ENCODE assay signal across 9 cellular contexts in the genomic region with DNA sequence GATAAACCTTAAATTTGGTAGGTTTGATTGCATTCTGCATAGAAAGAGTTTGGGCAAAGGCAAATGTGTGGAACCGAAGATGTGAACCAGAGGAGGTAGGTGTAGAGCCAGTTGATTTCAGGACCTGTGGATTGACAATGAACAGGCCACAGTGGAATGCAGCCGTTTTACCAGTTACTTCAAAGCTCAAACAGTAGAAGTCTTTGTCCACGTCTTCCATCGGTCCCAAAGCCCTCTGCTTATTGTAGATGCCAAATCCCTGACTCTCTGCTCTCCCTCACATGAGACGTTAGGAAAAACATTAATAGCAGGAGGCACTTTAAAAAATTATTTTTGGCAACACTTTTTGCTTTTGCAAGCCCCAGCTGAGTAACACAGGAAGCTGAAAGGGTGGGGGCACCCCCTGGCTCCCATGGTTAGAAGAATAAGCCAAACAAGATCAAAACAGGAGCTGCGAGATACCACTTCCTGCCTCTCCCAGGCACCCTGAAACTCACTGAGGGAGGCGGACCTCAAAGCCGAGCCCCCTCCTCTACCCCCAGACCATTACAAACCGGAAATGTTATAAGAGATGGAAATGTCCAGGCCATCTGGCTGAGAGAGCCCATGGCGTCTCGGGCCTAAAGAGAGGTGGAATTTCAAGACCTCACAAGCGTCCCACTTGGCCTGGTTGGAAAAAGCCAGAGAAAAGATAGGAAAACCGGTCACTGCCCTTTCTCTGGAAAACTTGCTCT. TPM values are rescaled to one million over a fixed set of nuclear protein-coding genes. Genes with fewer than 3 reads are reported as not detected.
DNase-seq lines count a peak whose midpoint lies in the region; ATAC-seq and TF ChIP-seq lines count a peak whose summit lies in the region.
"Had no signal": no experiment of that assay in that cellular context is flagged by ENCODE, and none has a peak within 500 bp of the region (broad histone marks: within the 10 kb centered on the region; RNA-seq: fewer than 3 reads in every experiment).

No MANE protein-coding gene starts in this region.

- H3K27ac ChIP-seq in GM23338 (ENCODE audit: low read depth), result no peak overlapping the region
- peak overlapping the region; percentile 44 for H3K27ac ChIP-seq in urinary bladder (ENCODE audit: low read depth)

- no peaks in the 10 kb centered on the region for H3K27me3 ChIP-seq in GM23338 (ENCODE audit: insufficient read depth)

- no peak overlapping the region for H3K4me3 ChIP-seq in GM23338
- H3K4me3 ChIP-seq in fibroblast of pulmonary artery (replicated peaks; ENCODE audit: low read depth, low read length), result peak overlapping the region; percentile 3
- peak overlapping the region; percentile 20 for H3K4me3 ChIP-seq in urinary bladder (ENCODE audit: low read depth, low read length)

- no peak for ATAC-seq in GM23338
- ATAC-seq: Panc1 had no signal

- 8% methylated on average over 13 of the region's 13 CpGs for WGBS in urinary bladder

- H3K4me2 ChIP-seq in GM23338, result no peak overlapping the region

- no peak overlapping the region; the same call in 2 of the 3 replicates for H3K4me3 Mint-ChIP-seq in GM23338

- TF ChIP-seq CTCF in GM23338 (conservative IDR thresholded peaks at IDR 0.05; ENCODE audit: low read depth in 2 of 2) (no peak), fibroblast of pulmonary artery (IDR thresholded peaks at IDR 0.05; ENCODE audit: low read length, missing control alignments) (no peak)

- H4K20me1 ChIP-seq in GM23338 (replicated peaks; ENCODE audit: insufficient read depth), result no peaks in the 10 kb centered on the region

- no peaks in the 10 kb centered on the region for H3F3A ChIP-seq in GM23338 (replicated peaks; ENCODE audit: low read depth)

- H3K27ac Mint-ChIP-seq in GM23338, result peak overlapping the region; percentile 35; the same call in 1 of the 2 replicates

- H3K4me1 Mint-ChIP-seq in GM23338, result peaks cover 9% of the 10 kb centered on the region

- peak overlapping the region; percentile 63 for H2AFZ ChIP-seq in GM23338

- no peaks in the 10 kb centered on the region for H3K27me3 Mint-ChIP-seq in GM23338 (ENCODE audit: insufficient read depth, low read depth, poor library complexity)

- H3K36me3 ChIP-seq in GM23338 (ENCODE audit: insufficient read depth) (no peaks in the 10 kb centered on the region), urinary bladder (ENCODE audit: insufficient read depth) (no peaks in the 10 kb centered on the region)

- H3K9me3 Mint-ChIP-seq in GM23338, result no peaks in the 10 kb centered on the region

- peak; percentile 85 for DNase-seq in ELR (ENCODE audit: low read depth)
- DNase-seq in GM23338 (ENCODE audit: low spot score), result no peak
- DNase-seq in NAMALWA (ENCODE audit: low spot score), result peak; percentile 27
- peak; percentile 58 for DNase-seq in activated T-cell treated with anti-CD3 and anti-CD28 coated beads for 4 hours
- DNase-seq in fibroblast of pulmonary artery (ENCODE audit: low read depth), result peak; percentile 96
- peak; percentile 55 for DNase-seq in pulmonary artery endothelial cell (ENCODE audit: low read depth, low spot score)
- DNase-seq in DMS153 treated with DMSO at 0.1 percent for 48 hours (lab: John Stamatoyannopoulos, UW; ENCODE audit: unreplicated experiment), result no peak

- H3K36me3 Mint-ChIP-seq in GM23338 (ENCODE audit: low read depth), result no peaks in the 10 kb centered on the region

- no peaks in the 10 kb centered on the region for H3K79me2 ChIP-seq in GM23338 (replicated peaks; ENCODE audit: insufficient read depth)

- H3K4me1 ChIP-seq in GM23338 (ENCODE audit: insufficient read depth), result peaks cover 8% of the 10 kb centered on the region; the same call in 1 of the 2 replicates
- H3K4me1 ChIP-seq in urinary bladder (ENCODE audit: insufficient read depth), result no peaks in the 10 kb centered on the region

- peaks cover 4% of the 10 kb centered on the region; the same call in 1 of the 2 replicates for H3K9me2 ChIP-seq in GM23338 (ENCODE audit: insufficient read depth)

TF ChIP-seq in GM23338, 12 proteins besides CTCF, POLR2A, EP300 and RAD21:
- TF ChIP-seq, protein P1, sequence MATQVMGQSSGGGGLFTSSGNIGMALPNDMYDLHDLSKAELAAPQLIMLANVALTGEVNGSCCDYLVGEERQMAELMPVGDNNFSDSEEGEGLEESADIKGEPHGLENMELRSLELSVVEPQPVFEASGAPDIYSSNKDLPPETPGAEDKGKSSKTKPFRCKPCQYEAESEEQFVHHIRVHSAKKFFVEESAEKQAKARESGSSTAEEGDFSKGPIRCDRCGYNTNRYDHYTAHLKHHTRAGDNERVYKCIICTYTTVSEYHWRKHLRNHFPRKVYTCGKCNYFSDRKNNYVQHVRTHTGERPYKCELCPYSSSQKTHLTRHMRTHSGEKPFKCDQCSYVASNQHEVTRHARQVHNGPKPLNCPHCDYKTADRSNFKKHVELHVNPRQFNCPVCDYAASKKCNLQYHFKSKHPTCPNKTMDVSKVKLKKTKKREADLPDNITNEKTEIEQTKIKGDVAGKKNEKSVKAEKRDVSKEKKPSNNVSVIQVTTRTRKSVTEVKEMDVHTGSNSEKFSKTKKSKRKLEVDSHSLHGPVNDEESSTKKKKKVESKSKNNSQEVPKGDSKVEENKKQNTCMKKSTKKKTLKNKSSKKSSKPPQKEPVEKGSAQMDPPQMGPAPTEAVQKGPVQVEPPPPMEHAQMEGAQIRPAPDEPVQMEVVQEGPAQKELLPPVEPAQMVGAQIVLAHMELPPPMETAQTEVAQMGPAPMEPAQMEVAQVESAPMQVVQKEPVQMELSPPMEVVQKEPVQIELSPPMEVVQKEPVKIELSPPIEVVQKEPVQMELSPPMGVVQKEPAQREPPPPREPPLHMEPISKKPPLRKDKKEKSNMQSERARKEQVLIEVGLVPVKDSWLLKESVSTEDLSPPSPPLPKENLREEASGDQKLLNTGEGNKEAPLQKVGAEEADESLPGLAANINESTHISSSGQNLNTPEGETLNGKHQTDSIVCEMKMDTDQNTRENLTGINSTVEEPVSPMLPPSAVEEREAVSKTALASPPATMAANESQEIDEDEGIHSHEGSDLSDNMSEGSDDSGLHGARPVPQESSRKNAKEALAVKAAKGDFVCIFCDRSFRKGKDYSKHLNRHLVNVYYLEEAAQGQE (IDR thresholded peaks at IDR 0.05; ENCODE audit: unreplicated experiment), result no peak
- TF ChIP-seq, protein P2, sequence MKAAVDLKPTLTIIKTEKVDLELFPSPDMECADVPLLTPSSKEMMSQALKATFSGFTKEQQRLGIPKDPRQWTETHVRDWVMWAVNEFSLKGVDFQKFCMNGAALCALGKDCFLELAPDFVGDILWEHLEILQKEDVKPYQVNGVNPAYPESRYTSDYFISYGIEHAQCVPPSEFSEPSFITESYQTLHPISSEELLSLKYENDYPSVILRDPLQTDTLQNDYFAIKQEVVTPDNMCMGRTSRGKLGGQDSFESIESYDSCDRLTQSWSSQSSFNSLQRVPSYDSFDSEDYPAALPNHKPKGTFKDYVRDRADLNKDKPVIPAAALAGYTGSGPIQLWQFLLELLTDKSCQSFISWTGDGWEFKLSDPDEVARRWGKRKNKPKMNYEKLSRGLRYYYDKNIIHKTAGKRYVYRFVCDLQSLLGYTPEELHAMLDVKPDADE (IDR thresholded peaks at IDR 0.05), result no peak
TF ChIP-seq in GM23338: peak in this region for 0.

RNA-seq across cellular contexts. Expression of a gene that starts 13.5 kb away (rescaled TPM):
- total RNA-seq in GM23338 (2014; rRNA removed; shearing (Covaris generic)), result not detected in 2 replicates
- polyA plus RNA-seq in GM23338 (2016; fragmentation: Nextera tagmentation; extraction: Ambion mirVana) (0.26 TPM in 1 of 2 replicates, not detected in the other), urinary bladder (2.3 TPM)
- total RNA-seq in pulmonary artery endothelial cell (not detected in 2 replicates), urinary bladder (1.4 TPM)

RNA-seq across cellular contexts. Expression of a gene that starts 15.0 kb away (rescaled TPM):
- total RNA-seq in GM23338 (2014; rRNA removed; shearing (Covaris generic)), result 3.9 and 4.6 TPM in 2 replicates
- 2.3 and 2.8 TPM in 2 replicates for polyA plus RNA-seq in GM23338 (2016; fragmentation: Nextera tagmentation; extraction: Ambion mirVana)
- total RNA-seq in pulmonary artery endothelial cell, result 2.7 and 4.0 TPM in 2 replicates
- 3.2 TPM for total RNA-seq in urinary bladder
- 1.4 TPM for polyA plus RNA-seq in urinary bladder

RNA-seq across cellular contexts. Expression of a gene that starts 36.6 kb away (rescaled TPM):
- 9.3 and 11.7 TPM in 2 replicates for total RNA-seq in GM23338 (2014; rRNA removed; shearing (Covaris generic))
- polyA plus RNA-seq in GM23338 (2016; fragmentation: Nextera tagmentation; extraction: Ambion mirVana) (4.5 and 4.6 TPM in 2 replicates), urinary bladder (9.3 TPM)
- total RNA-seq in pulmonary artery endothelial cell (18.4 and 24.3 TPM in 2 replicates), urinary bladder (25.0 TPM)

RNA-seq across cellular contexts. Expression of a gene that starts 58.4 kb away (rescaled TPM):
- 6.8 and 8.9 TPM in 2 replicates for total RNA-seq in GM23338 (2014; rRNA removed; shearing (Covaris generic))
- polyA plus RNA-seq in GM23338 (2016; fragmentation: Nextera tagmentation; extraction: Ambion mirVana), result 2.6 and 3.6 TPM in 2 replicates
- total RNA-seq in pulmonary artery endothelial cell, result 5.6 and 9.2 TPM in 2 replicates
- 10.5 TPM for total RNA-seq in urinary bladder
- 4.3 TPM for polyA plus RNA-seq in urinary bladder

Comparison
In these comparisons a context has a peak if more than half of its experiments do, and no peak if none do; other contexts are left out.
1. DNase-seq: peak in ELR (single experiment), NAMALWA (single experiment), activated T-cell treated with anti-CD3 and anti-CD28 coated beads for 4 hours (single experiment), fibroblast of pulmonary artery (single experiment) and pulmonary artery endothelial cell (single experiment); none in GM23338 (single experiment) and DMS153 treated with DMSO at 0.1 percent for 48 hours (single experiment).